8 cellular contexts compared by ENCODE assay signal in genomic region chr3:155323063-155323666, GRCh38. TPM values are rescaled to one million over a fixed set of nuclear protein-coding genes. Genes with fewer than 3 reads are reported as not detected.
DNase-seq lines count a peak whose midpoint lies in the region; ATAC-seq, FAIRE-seq and TF ChIP-seq lines count a peak whose summit lies in the region.

No MANE protein-coding gene starts in this region.

- H3K4me1 ChIP-seq in PC-9 (replicated peaks; ENCODE audit: insufficient read depth) (no peaks in the 10 kb centered on the region), mesenchymal stem cell (ENCODE audit: control insufficient read depth, insufficient read depth, low read depth, low read length) (no peaks in the 10 kb centered on the region)

- H3K14ac ChIP-seq in mesenchymal stem cell (ENCODE audit: low read length in 2 of 2), result no peak overlapping the region

- TF ChIP-seq POLR2A in H54 (IDR thresholded peaks at IDR 0.05; ENCODE audit: low read depth, low read length), result no peak

- no peak overlapping the region for H3K27ac Mint-ChIP-seq in activated naive CD4-positive, alpha-beta T cell treated with anti-CD3 and anti-CD28 coated beads, Interleukin-2, amount 10 ng/mL, durations not matched to agents 7 days and 5 days

- BruUV-seq in PC-9 (replicated peaks; lab: Mats Ljungman, UMichigan), result no TSS peak

- H3K4me1 Mint-ChIP-seq in activated naive CD4-positive, alpha-beta T cell treated with anti-CD3 and anti-CD28 coated beads, Interleukin-2, amount 10 ng/mL, durations not matched to agents 7 days and 5 days, result no peaks in the 10 kb centered on the region

- intact Hi-C loops in PC-9 (cut with micrococcal nuclease; ENCODE audit: unreplicated experiment), result loop anchor here (1.0 to 10.0 kb wide), 8 partner anchors 52 to 1001 kb away; partner anchors contain the start of gene DHX36

- no peak overlapping the region for H2BK120ac ChIP-seq in mesenchymal stem cell (ENCODE audit: low read depth, low read length)

- H3K36me3 Mint-ChIP-seq in activated naive CD4-positive, alpha-beta T cell treated with anti-CD3 and anti-CD28 coated beads, Interleukin-2, amount 10 ng/mL, durations not matched to agents 7 days and 5 days, result no peaks in the 10 kb centered on the region

- H3K4ac ChIP-seq in mesenchymal stem cell (ENCODE audit: low read depth in 1 of 2, low read length in 2 of 2), result no peak overlapping the region

- 0% methylated on average over 3 of the region's 3 CpGs for WGBS in mesenchymal stem cell

- H2AK5ac ChIP-seq in mesenchymal stem cell (ENCODE audit: low read length, severe bottlenecking), result no peak overlapping the region

- H4K91ac ChIP-seq in mesenchymal stem cell (ENCODE audit: low read length), result no peak overlapping the region

- DNase-seq in activated naive CD4-positive, alpha-beta T cell treated with anti-CD3 and anti-CD28 coated beads, Interleukin-2, amount 10 ng/mL, durations not matched to agents 7 days and 5 days, result peak; percentile 22
- no peak for DNase-seq in activated naive CD4-positive, alpha-beta T cell treated with Interleukin-2 at 50 U/mL for 16 hours
- peak; percentile 26 for DNase-seq in H54 (ENCODE audit: insufficient read length, low spot score)
- DNase-seq in PC-9, result peak; percentile 39 to 62
- DNase-seq in mesenchymal stem cell, result peak; percentile 78

- peak; percentile 76 for TF ChIP-seq CTCF in LNCAP (IDR thresholded peaks at IDR 0.05)
- peak; percentile 91 for TF ChIP-seq CTCF in PC-9 (conservative IDR thresholded peaks at IDR 0.05)

- no peaks in the 10 kb centered on the region for H4K20me1 ChIP-seq in PC-9 (ENCODE audit: insufficient read depth)

- FAIRE-seq in H54 (lab: Jason Lieb, UNC), result peak; percentile 97
- peak; percentile 96 for FAIRE-seq in endometrium (lab: Jason Lieb, UNC)

- no peak overlapping the region for H4K8ac ChIP-seq in mesenchymal stem cell (ENCODE audit: low read length)

- no peaks in the 10 kb centered on the region for H3K36me3 ChIP-seq in PC-9 (ENCODE audit: low read depth)
- no peaks in the 10 kb centered on the region for H3K36me3 ChIP-seq in mesenchymal stem cell (ENCODE audit: control insufficient read depth in 1 of 2, insufficient read depth in 2 of 2, low read depth in 1 of 2, low read length in 2 of 2)

- no peak overlapping the region for H3K4me3 Mint-ChIP-seq in activated naive CD4-positive, alpha-beta T cell treated with anti-CD3 and anti-CD28 coated beads, Interleukin-2, amount 10 ng/mL, durations not matched to agents 7 days and 5 days

- POLR2A ChIA-PET in PC-9 (lab: Charles Lee; ENCODE audit: unreplicated experiment), result no interaction called here

- CTCF ChIA-PET in activated naive CD4-positive, alpha-beta T cell treated with anti-CD3 and anti-CD28 coated beads, Interleukin-2, amount 10 ng/mL, durations not matched to agents 7 days and 5 days (lab: Charles Lee), result no interaction called here
- CTCF ChIA-PET in PC-9 (lab: Charles Lee), result no interaction called here

- H3K4me2 ChIP-seq in PC-9 (no peak overlapping the region), mesenchymal stem cell (ENCODE audit: low read length, poor library complexity, severe bottlenecking) (no peak overlapping the region)

- ATAC-seq in HG03045 (IDR thresholded peaks at IDR 0.05; ENCODE audit: unreplicated experiment), result no peak

- no peaks in the 10 kb centered on the region for H3K9me2 ChIP-seq in PC-9 (ENCODE audit: insufficient read depth)

- H2AFZ ChIP-seq in PC-9 (no peak overlapping the region), mesenchymal stem cell (ENCODE audit: low read depth, low read length) (no peak overlapping the region)

- H3K9me3 Mint-ChIP-seq in activated naive CD4-positive, alpha-beta T cell treated with anti-CD3 and anti-CD28 coated beads, Interleukin-2, amount 10 ng/mL, durations not matched to agents 7 days and 5 days, result no peaks in the 10 kb centered on the region

- H3K4me3 ChIP-seq in PC-9, result no peak overlapping the region
- no peak overlapping the region for H3K4me3 ChIP-seq in mesenchymal stem cell (ENCODE audit: insufficient read depth in 1 of 2, low read depth in 1 of 2, low read length in 2 of 2)

- no peak overlapping the region for H3K18ac ChIP-seq in mesenchymal stem cell (ENCODE audit: low read depth in 1 of 2, low read length in 2 of 2)

- H3F3A ChIP-seq in PC-9 (ENCODE audit: insufficient read depth, low read depth), result no peaks in the 10 kb centered on the region

- H3K27me3 ChIP-seq in PC-9 (ENCODE audit: insufficient read depth, low read depth), result no peaks in the 10 kb centered on the region
- no peaks in the 10 kb centered on the region for H3K27me3 ChIP-seq in mesenchymal stem cell (ENCODE audit: control insufficient read depth in 1 of 2, insufficient read depth in 1 of 2, low read length in 2 of 2)

- H3K79me1 ChIP-seq in mesenchymal stem cell (replicated peaks; ENCODE audit: low read length, poor library complexity, severe bottlenecking), result no peaks in the 10 kb centered on the region

- H3K79me2 ChIP-seq in PC-9 (ENCODE audit: low read depth), result no peaks in the 10 kb centered on the region

- no peak overlapping the region for H2BK15ac ChIP-seq in mesenchymal stem cell (ENCODE audit: low read depth, poor library complexity, severe bottlenecking)

- H3K23ac ChIP-seq in mesenchymal stem cell (ENCODE audit: low read length in 2 of 2), result no peak overlapping the region

- H3K27me3 Mint-ChIP-seq in activated naive CD4-positive, alpha-beta T cell treated with anti-CD3 and anti-CD28 coated beads, Interleukin-2, amount 10 ng/mL, durations not matched to agents 7 days and 5 days, result no peaks in the 10 kb centered on the region

- no peak overlapping the region for H3K9ac ChIP-seq in mesenchymal stem cell (ENCODE audit: low read length)

- H3K9me3 ChIP-seq in PC-9 (ENCODE audit: insufficient read depth, low read depth) (no peaks in the 10 kb centered on the region), mesenchymal stem cell (ENCODE audit: control insufficient read depth, low read length) (no peaks in the 10 kb centered on the region)

- no peak overlapping the region for H3K27ac ChIP-seq in PC-9
- H3K27ac ChIP-seq in mesenchymal stem cell (ENCODE audit: low read length, poor library complexity, severe bottlenecking), result no peak overlapping the region

- no peak overlapping the region for H2BK12ac ChIP-seq in mesenchymal stem cell (ENCODE audit: low read length in 2 of 2)

- H2BK5ac ChIP-seq in mesenchymal stem cell (ENCODE audit: low read depth, low read length, poor library complexity, severe bottlenecking), result no peak overlapping the region

RNA-seq across cellular contexts. Expression of gene STRIT1, which starts 29.7 kb away (rescaled TPM):
- total RNA-seq in PC-9 (2021), result not detected in 2 replicates
- not detected for polyA plus RNA-seq in mesenchymal stem cell (2013, experiment 1 of 2)
- not detected for polyA plus RNA-seq in mesenchymal stem cell (2013, experiment 2 of 2)
